In the genomic region with DNA sequence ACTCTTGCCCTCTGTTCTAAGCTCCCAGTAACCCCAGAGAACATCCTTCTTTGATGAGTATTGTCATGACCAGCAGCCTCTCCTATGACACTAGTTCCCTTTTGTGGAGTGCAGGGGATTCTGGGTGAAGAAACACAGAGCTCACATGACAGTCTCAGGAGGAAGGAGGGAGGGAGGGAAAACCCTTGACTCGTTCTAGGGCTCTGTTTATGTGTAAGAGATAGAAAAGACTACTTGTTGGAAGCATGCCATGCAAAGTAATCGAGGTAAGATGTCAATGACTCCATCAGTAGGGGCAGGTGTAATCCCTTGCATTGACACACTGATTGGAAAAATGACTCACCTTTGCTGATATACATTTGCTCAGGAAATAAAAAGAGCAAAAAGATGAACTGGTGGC, we compare ENCODE assay signal across 1 cellular context.
A peak's percentile ranks its signal among the peaks of the same experiment; 100 is the strongest.
TF ChIP-seq lines count a peak whose summit lies in the region.

No MANE protein-coding gene starts in this region.

TF ChIP-seq in GM12878, 131 proteins besides CTCF, POLR2A, EP300 and RAD21 (continued from another document):
- TF ChIP-seq, protein P1, sequence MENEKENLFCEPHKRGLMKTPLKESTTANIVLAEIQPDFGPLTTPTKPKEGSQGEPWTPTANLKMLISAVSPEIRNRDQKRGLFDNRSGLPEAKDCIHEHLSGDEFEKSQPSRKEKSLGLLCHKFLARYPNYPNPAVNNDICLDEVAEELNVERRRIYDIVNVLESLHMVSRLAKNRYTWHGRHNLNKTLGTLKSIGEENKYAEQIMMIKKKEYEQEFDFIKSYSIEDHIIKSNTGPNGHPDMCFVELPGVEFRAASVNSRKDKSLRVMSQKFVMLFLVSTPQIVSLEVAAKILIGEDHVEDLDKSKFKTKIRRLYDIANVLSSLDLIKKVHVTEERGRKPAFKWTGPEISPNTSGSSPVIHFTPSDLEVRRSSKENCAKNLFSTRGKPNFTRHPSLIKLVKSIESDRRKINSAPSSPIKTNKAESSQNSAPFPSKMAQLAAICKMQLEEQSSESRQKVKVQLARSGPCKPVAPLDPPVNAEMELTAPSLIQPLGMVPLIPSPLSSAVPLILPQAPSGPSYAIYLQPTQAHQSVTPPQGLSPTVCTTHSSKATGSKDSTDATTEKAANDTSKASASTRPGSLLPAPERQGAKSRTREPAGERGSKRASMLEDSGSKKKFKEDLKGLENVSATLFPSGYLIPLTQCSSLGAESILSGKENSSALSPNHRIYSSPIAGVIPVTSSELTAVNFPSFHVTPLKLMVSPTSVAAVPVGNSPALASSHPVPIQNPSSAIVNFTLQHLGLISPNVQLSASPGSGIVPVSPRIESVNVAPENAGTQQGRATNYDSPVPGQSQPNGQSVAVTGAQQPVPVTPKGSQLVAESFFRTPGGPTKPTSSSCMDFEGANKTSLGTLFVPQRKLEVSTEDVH (IDR thresholded peaks at IDR 0.05; ENCODE audit: low read depth, partially characterized antibody), result no peak
- TF ChIP-seq, protein P2, sequence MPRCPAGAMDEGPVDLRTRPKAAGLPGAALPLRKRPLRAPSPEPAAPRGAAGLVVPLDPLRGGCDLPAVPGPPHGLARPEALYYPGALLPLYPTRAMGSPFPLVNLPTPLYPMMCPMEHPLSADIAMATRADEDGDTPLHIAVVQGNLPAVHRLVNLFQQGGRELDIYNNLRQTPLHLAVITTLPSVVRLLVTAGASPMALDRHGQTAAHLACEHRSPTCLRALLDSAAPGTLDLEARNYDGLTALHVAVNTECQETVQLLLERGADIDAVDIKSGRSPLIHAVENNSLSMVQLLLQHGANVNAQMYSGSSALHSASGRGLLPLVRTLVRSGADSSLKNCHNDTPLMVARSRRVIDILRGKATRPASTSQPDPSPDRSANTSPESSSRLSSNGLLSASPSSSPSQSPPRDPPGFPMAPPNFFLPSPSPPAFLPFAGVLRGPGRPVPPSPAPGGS (IDR thresholded peaks at IDR 0.05; ENCODE audit: borderline replicate concordance, insufficient read depth, low read depth, low read length, poor library complexity, severe bottlenecking), result peak; percentile 57
- no peak for TF ChIP-seq SMARCA5 (IDR thresholded peaks at IDR 0.05)
- TF ChIP-seq, protein P3, sequence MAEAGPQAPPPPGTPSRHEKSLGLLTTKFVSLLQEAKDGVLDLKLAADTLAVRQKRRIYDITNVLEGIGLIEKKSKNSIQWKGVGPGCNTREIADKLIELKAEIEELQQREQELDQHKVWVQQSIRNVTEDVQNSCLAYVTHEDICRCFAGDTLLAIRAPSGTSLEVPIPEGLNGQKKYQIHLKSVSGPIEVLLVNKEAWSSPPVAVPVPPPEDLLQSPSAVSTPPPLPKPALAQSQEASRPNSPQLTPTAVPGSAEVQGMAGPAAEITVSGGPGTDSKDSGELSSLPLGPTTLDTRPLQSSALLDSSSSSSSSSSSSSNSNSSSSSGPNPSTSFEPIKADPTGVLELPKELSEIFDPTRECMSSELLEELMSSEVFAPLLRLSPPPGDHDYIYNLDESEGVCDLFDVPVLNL (IDR thresholded peaks at IDR 0.05; ENCODE audit: low read depth, low read length), result no peak
- TF ChIP-seq, protein P4, sequence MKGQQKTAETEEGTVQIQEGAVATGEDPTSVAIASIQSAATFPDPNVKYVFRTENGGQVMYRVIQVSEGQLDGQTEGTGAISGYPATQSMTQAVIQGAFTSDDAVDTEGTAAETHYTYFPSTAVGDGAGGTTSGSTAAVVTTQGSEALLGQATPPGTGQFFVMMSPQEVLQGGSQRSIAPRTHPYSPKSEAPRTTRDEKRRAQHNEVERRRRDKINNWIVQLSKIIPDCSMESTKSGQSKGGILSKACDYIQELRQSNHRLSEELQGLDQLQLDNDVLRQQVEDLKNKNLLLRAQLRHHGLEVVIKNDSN (IDR thresholded peaks at IDR 0.05; ENCODE audit: borderline replicate concordance, extremely low read length, insufficient read depth, low read depth, low read length), result no peak
